20 cellular contexts compared by ENCODE assay signal in the genomic region with DNA sequence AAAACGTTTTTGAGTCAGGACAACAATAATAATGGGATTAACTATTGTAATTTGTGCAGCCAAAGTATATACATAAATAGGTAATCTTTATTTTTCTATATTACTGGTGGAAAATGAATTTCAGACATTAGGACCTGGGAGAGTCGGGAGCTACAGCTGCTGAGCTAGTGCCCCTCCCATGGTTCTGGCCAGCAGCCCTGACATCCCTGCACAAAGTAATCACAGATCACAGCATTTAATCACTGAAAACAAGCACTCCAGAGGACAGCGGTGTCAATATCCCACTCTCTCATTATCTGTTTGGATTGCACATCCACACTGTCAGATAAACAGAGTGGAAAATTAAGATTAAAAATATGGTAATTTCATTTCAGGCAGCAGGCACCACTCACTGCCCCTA.
DNase-seq lines count a peak whose midpoint lies in the region; ATAC-seq, FAIRE-seq and TF ChIP-seq lines count a peak whose summit lies in the region.
"Had no signal": no experiment of that assay in that cellular context is flagged by ENCODE, and none has a peak within 500 bp of the region (broad histone marks: within the 10 kb centered on the region; RNA-seq: fewer than 3 reads in every experiment).

No MANE protein-coding gene starts in this region.

- peaks cover 54% of the 10 kb centered on the region for H3K27me3 Mint-ChIP-seq in brain

- DNase-seq in COLO668 (lab: John Stamatoyannopoulos, UW; ENCODE audit: unreplicated experiment) = peak; percentile 82
- DNase-seq in NCI-H1105 (lab: John Stamatoyannopoulos, UW) = peak; percentile 7
- peak; percentile 82 for DNase-seq in NCI-H345 (lab: John Stamatoyannopoulos, UW)
- no peak for DNase-seq in pancreas
- no peak for DNase-seq in activated naive CD4-positive, alpha-beta T cell (lab: John Stamatoyannopoulos, UW)
- no peak for DNase-seq in transverse colon
- DNase-seq: activated CD8-positive, alpha-beta T cell treated with anti-CD3 and anti-CD28 coated beads for 36 hours; activated naive CD8-positive, alpha-beta T cell treated with anti-CD3 and anti-CD28 coated beads, Interleukin-2, amount 10 ng/mL, durations not matched to agents 7 days and 5 days; activated T-cell treated with anti-CD3 and anti-CD28 coated beads, Interleukin-2, amount 50 U/mL, for 24 hours; C1 segment of cervical spinal cord; colonic mucosa; DMS79 treated with DMSO at 0.1 percent for 48 hours; heart left ventricle; left ventricle myocardium superior; MM.1S; T-helper 2 cell had no signal

- no peaks in the 10 kb centered on the region for H3K9me3 ChIP-seq in pancreas
- H3K9me3 ChIP-seq in transverse colon = no peaks in the 10 kb centered on the region
- H3K9me3 ChIP-seq: colonic mucosa, heart left ventricle had no signal

- no peak for ATAC-seq in pancreas
- ATAC-seq in GM21423 (IDR thresholded peaks at IDR 0.05; ENCODE audit: unreplicated experiment) = no peak
- ATAC-seq: activated CD8-positive, alpha-beta T cell treated with anti-CD3 and anti-CD28 coated beads for 36 hours; heart left ventricle; left ventricle myocardium superior had no signal

- H3K27ac ChIP-seq in pancreas (no peak overlapping the region), transverse colon (no peak overlapping the region)
- H3K27ac ChIP-seq: colonic mucosa, heart left ventricle had no signal

- H3K4me3 Mint-ChIP-seq in brain = peak overlapping the region; percentile 82 to 90 (median 85)
- H3K4me3 Mint-ChIP-seq: activated CD8-positive, alpha-beta T cell treated with anti-CD3 and anti-CD28 coated beads for 36 hours; activated naive CD8-positive, alpha-beta T cell treated with anti-CD3 and anti-CD28 coated beads, Interleukin-2, amount 10 ng/mL, durations not matched to agents 7 days and 5 days; activated T-cell treated with anti-CD3 and anti-CD28 coated beads, Interleukin-2, amount 50 U/mL, for 24 hours had no signal

- H3K27me3 ChIP-seq in pancreas = peaks cover 4 to 36% (median 8%) of the 10 kb centered on the region in 4 donors
- peaks cover 82% of the 10 kb centered on the region for H3K27me3 ChIP-seq in transverse colon

- H3K4me1 ChIP-seq in pancreas (no peaks in the 10 kb centered on the region), transverse colon (peaks cover 5 to 15% (median 9%) of the 10 kb centered on the region in 4 donors)
- H3K4me1 ChIP-seq: colonic mucosa had no signal

- H3K36me3 ChIP-seq in pancreas (no peaks in the 10 kb centered on the region), transverse colon (no peaks in the 10 kb centered on the region)
- H3K36me3 ChIP-seq: colonic mucosa, heart left ventricle had no signal

- intact Hi-C loops in pancreas (cut with DNase I) = no loop called here
- intact Hi-C loops in transverse colon (cut with DNase I; ENCODE audit: low total_unique reads) = no loop called here

- H3K4me3 ChIP-seq in pancreas = no peak overlapping the region
- no peak overlapping the region for H3K4me3 ChIP-seq in transverse colon
- H3K4me3 ChIP-seq: colonic mucosa, heart left ventricle had no signal

- FAIRE-seq in pancreas (lab: Jason Lieb, UNC) = no peak
- FAIRE-seq: endometrium, urothelium cell line had no signal

- peaks cover 0 to 17% (median 7%) of the 10 kb centered on the region in 5 experiments for H3K9me3 Mint-ChIP-seq in brain
- H3K9me3 Mint-ChIP-seq: activated CD8-positive, alpha-beta T cell treated with anti-CD3 and anti-CD28 coated beads for 36 hours; activated naive CD8-positive, alpha-beta T cell treated with anti-CD3 and anti-CD28 coated beads, Interleukin-2, amount 10 ng/mL, durations not matched to agents 7 days and 5 days; activated T-cell treated with anti-CD3 and anti-CD28 coated beads, Interleukin-2, amount 50 U/mL, for 24 hours had no signal

- no peaks in the 10 kb centered on the region for H3K36me3 Mint-ChIP-seq in brain
- H3K36me3 Mint-ChIP-seq: activated naive CD8-positive, alpha-beta T cell treated with anti-CD3 and anti-CD28 coated beads, Interleukin-2, amount 10 ng/mL, durations not matched to agents 7 days and 5 days had no signal

- in situ Hi-C loops in transverse colon (cut with MboI; ENCODE audit: low pct_ligation_motif_present in 1 of 4, low pct_unique_long_range_greater_than_20kb in 1 of 4, low sequenced_read_pairs in 3 of 4) = no loop called here

- peaks cover 37% of the 10 kb centered on the region for H3K4me1 Mint-ChIP-seq in brain

- peak overlapping the region in 4 of 5 experiments; percentile 14 to 64 (median 36) for H3K27ac Mint-ChIP-seq in brain
- H3K27ac Mint-ChIP-seq: activated CD8-positive, alpha-beta T cell treated with anti-CD3 and anti-CD28 coated beads for 36 hours; activated naive CD8-positive, alpha-beta T cell treated with anti-CD3 and anti-CD28 coated beads, Interleukin-2, amount 10 ng/mL, durations not matched to agents 7 days and 5 days; activated T-cell treated with anti-CD3 and anti-CD28 coated beads, Interleukin-2, amount 50 U/mL, for 24 hours had no signal

- 16 to 19% methylated on average over 3 of the region's 3 CpGs for whole genome bisulfite sequencing in pancreas, 2 donors
- 19 to 31% methylated on average over 3 of the region's 3 CpGs for WGBS in transverse colon (ENCODE audit: low coverage in 1 of 2), 2 donors

- TF ChIP-seq POLR2A in transverse colon (IDR thresholded peaks at IDR 0.05) = no peak

- TF ChIP-seq CTCF in brain (conservative IDR thresholded peaks at IDR 0.05) (no peak), pancreas (IDR thresholded peaks at IDR 0.05) (no peak), transverse colon (IDR thresholded peaks at IDR 0.05) (no peak)

- TF ChIP-seq EP300 in transverse colon (IDR thresholded peaks at IDR 0.05; ENCODE audit: low read depth) = no peak

Comparison
In these comparisons a context has a peak if more than half of its experiments do, and no peak if none do; other contexts are left out.
1. DNase-seq: peak in COLO668 (single experiment), NCI-H1105 (single experiment) and NCI-H345 (single experiment); none in pancreas (0 of 6), activated naive CD4-positive, alpha-beta T cell (0 of 4) and transverse colon (single experiment).